ENCODE assay signal across 14 cellular contexts in the genomic region with DNA sequence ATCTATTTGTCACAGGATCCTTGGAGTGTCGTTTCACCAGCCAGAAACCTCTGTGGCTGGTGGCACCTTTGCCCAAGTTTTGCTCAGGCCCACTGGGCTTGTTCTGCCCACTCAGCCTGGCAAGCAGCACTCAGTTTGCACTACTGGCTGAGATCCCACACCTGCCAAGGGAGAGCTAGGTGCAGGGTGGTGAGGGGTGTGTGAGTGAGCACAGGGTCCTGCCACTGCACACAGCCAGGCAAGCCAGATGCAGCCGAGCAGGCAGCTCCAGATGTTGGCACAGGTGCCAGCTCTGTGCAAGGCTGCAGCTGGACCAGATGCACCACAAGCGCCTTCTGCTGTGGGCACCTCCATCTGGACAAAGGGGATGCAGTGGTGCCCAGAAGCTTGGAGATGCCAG.
DNase-seq lines count a peak whose midpoint lies in the region; ATAC-seq and TF ChIP-seq lines count a peak whose summit lies in the region.
"Had no signal": no experiment of that assay in that cellular context is flagged by ENCODE, and none has a peak within 500 bp of the region (broad histone marks: within the 10 kb centered on the region; RNA-seq: fewer than 3 reads in every experiment).

No MANE protein-coding gene starts in this region.

- H3K9me3 Mint-ChIP-seq in chondrocyte (ENCODE audit: low read depth): peaks cover 4% of the 10 kb centered on the region
- H3K9me3 Mint-ChIP-seq: CD8-positive, alpha-beta memory T cell; GM23338 had no signal

- no peaks in the 10 kb centered on the region for H3K36me3 ChIP-seq in neuronal stem cell (replicated peaks in 1 of 2; ENCODE audit: control insufficient read depth in 2 of 2, insufficient read depth in 2 of 2, low read length in 2 of 2)
- no peaks in the 10 kb centered on the region for H3K36me3 ChIP-seq in upper lobe of right lung
- H3K36me3 ChIP-seq: BLaER1 had no signal

- peak; percentile 35 for ATAC-seq in upper lobe of right lung
- ATAC-seq in HG03108 (IDR thresholded peaks at IDR 0.05; ENCODE audit: unreplicated experiment): no peak
- ATAC-seq: GM23338 had no signal

- no peaks in the 10 kb centered on the region for H3K9me3 ChIP-seq in neuronal stem cell (replicated peaks in 1 of 2; ENCODE audit: control insufficient read depth in 2 of 2, insufficient read depth in 1 of 2, low read depth in 1 of 2, low read length in 2 of 2)
- no peaks in the 10 kb centered on the region for H3K9me3 ChIP-seq in upper lobe of right lung
- H3K9me3 ChIP-seq: BLaER1, Caco-2 had no signal

- no peak overlapping the region for H2BK120ac ChIP-seq in neuronal stem cell (ENCODE audit: low read depth, low read length)

- no peak overlapping the region for H3K4me2 ChIP-seq in neuronal stem cell (ENCODE audit: insufficient read depth, low read length, poor library complexity, severe bottlenecking)
- H3K4me2 ChIP-seq: BLaER1, GM23338 had no signal

- H2BK5ac ChIP-seq in neuronal stem cell (ENCODE audit: low read length): no peak overlapping the region

- peak overlapping the region; percentile 44 for H3K18ac ChIP-seq in neuronal stem cell (ENCODE audit: low read length)

- H3K23ac ChIP-seq in neuronal stem cell (ENCODE audit: low read depth, low read length, poor library complexity): no peak overlapping the region

- H3K4me3 ChIP-seq in neuronal stem cell (ENCODE audit: low read length in 2 of 2) (peak overlapping the region in 1 of 2 donors; percentile 65), upper lobe of right lung (no peak overlapping the region)
- H3K4me3 ChIP-seq: BLaER1, GM23338 had no signal

- H4K91ac ChIP-seq in neuronal stem cell (ENCODE audit: low read depth, low read length, poor library complexity): no peak overlapping the region

- no peaks in the 10 kb centered on the region for H3K36me3 Mint-ChIP-seq in chondrocyte (ENCODE audit: low read depth)
- H3K36me3 Mint-ChIP-seq: CD8-positive, alpha-beta memory T cell had no signal

- no peaks in the 10 kb centered on the region for H3K79me1 ChIP-seq in neuronal stem cell (ENCODE audit: low read depth, low read length)

- no peak overlapping the region for H2BK12ac ChIP-seq in neuronal stem cell (ENCODE audit: low read length)

- H3K14ac ChIP-seq in neuronal stem cell (ENCODE audit: low read length): peak overlapping the region; percentile 71

- no CpG with 5 or more reads among the region's 3 CpGs for WGBS in neuronal stem cell (ENCODE audit: extremely low coverage in 2 of 2, insufficient read length in 2 of 2, insufficient replicate concordance in 1 of 2), 2 donors

- H3K4ac ChIP-seq in neuronal stem cell (ENCODE audit: low read length): no peak overlapping the region

- H3K27ac Mint-ChIP-seq in chondrocyte (ENCODE audit: unreplicated experiment): no peak overlapping the region
- H3K27ac Mint-ChIP-seq: CD8-positive, alpha-beta memory T cell; GM23338 had no signal

- no peaks in the 10 kb centered on the region for H3K4me1 Mint-ChIP-seq in chondrocyte (ENCODE audit: low read depth)
- H3K4me1 Mint-ChIP-seq: GM23338 had no signal

- H3K27me3 ChIP-seq in neuronal stem cell (ENCODE audit: control insufficient read depth in 3 of 3, insufficient read depth in 3 of 3, low read depth in 1 of 3, low read length in 3 of 3) (no peaks in the 10 kb centered on the region), upper lobe of right lung (no peaks in the 10 kb centered on the region)
- H3K27me3 ChIP-seq: BLaER1 had no signal

- no peaks in the 10 kb centered on the region for H3K27me3 Mint-ChIP-seq in chondrocyte (ENCODE audit: low read depth)

- no peak overlapping the region for H3K4me3 Mint-ChIP-seq in chondrocyte (ENCODE audit: unreplicated experiment)
- H3K4me3 Mint-ChIP-seq: CD8-positive, alpha-beta memory T cell; GM23338 had no signal

- no peak overlapping the region for H2AK5ac ChIP-seq in neuronal stem cell (ENCODE audit: low read depth, low read length)

- no peak overlapping the region for H2AFZ ChIP-seq in neuronal stem cell (ENCODE audit: low read length)
- H2AFZ ChIP-seq: GM23338 had no signal

- DNase-seq in DMS 273 (lab: John Stamatoyannopoulos, UW; ENCODE audit: unreplicated experiment) (peak; percentile 34), DMS 273 treated with DMSO at 0.1 percent for 48 hours (lab: John Stamatoyannopoulos, UW) (no peak), chondrocyte (ENCODE audit: low spot score) (peak; percentile 61), neuronal stem cell (ENCODE audit: low spot score) (no peak), upper lobe of right lung (no peak), NCI-H446 (lab: John Stamatoyannopoulos, UW) (no peak)
- DNase-seq: 8988T; AML-193; Caco-2; CD8-positive, alpha-beta memory T cell; H7 had no signal

- intact Hi-C loops in upper lobe of right lung (cut with DNase I): no loop called here

- TF ChIP-seq CTCF in chondrocyte (IDR thresholded peaks at IDR 0.05) (no peak), upper lobe of right lung (IDR thresholded peaks at IDR 0.05) (no peak)

- H3K9ac ChIP-seq in neuronal stem cell (ENCODE audit: low read depth, low read length, poor library complexity): no peak overlapping the region
- H3K9ac ChIP-seq: BLaER1 had no signal

- H2BK15ac ChIP-seq in neuronal stem cell (ENCODE audit: low read length): no peak overlapping the region

- no peak overlapping the region for H3K27ac ChIP-seq in neuronal stem cell (replicated peaks; ENCODE audit: low read length)
- no peak overlapping the region for H3K27ac ChIP-seq in upper lobe of right lung
- H3K27ac ChIP-seq: BLaER1 had no signal

- no peak overlapping the region for H4K8ac ChIP-seq in neuronal stem cell (ENCODE audit: low read depth, low read length)

- H3K4me1 ChIP-seq in neuronal stem cell (ENCODE audit: control insufficient read depth in 2 of 2, insufficient read depth in 1 of 2, low read depth in 1 of 2, low read length in 2 of 2) (peaks cover 0 to 2% of the 10 kb centered on the region in 2 donors), upper lobe of right lung (no peaks in the 10 kb centered on the region)
- H3K4me1 ChIP-seq: BLaER1, Caco-2 had no signal

Comparison
In these comparisons a context has a peak if more than half of its experiments do, and no peak if none do; other contexts are left out.
1. DNase-seq: peak in DMS 273 (single experiment) and chondrocyte (single experiment); none in DMS 273 treated with DMSO at 0.1 percent for 48 hours (single experiment), neuronal stem cell (single experiment), upper lobe of right lung (single experiment) and NCI-H446 (0 of 2).